In the genomic region with DNA sequence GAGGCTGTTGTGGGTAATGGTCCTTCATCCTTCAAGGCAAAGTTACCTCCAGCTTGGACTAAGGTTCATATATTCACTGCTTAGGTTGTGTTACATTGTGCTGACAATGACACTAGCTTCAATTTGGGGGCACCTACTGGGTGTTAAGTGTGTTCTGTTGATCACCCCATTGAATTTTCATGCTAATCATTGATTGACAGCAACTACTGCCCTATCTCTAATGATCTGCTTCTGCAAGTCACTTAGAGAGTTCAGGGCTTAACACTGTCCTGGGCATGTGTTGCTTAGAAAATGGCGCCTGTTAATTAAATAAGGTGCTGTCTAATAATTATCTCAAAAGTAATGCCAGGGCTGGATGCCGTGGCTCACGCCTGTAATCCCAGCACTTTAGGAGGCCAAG, we compare ENCODE assay signal across 10 cellular contexts. TPM values are rescaled to one million over a fixed set of nuclear protein-coding genes. Genes with fewer than 3 reads are reported as not detected.
DNase-seq lines count a peak whose midpoint lies in the region; ATAC-seq and TF ChIP-seq lines count a peak whose summit lies in the region.
"Had no signal": no experiment of that assay in that cellular context is flagged by ENCODE, and none has a peak within 500 bp of the region (broad histone marks: within the 10 kb centered on the region; RNA-seq: fewer than 3 reads in every experiment).

No MANE protein-coding gene starts in this region.

- H3K27ac Mint-ChIP-seq in chondrocyte (ENCODE audit: unreplicated experiment) (peak overlapping the region; percentile 57), mesothelial cell of epicardium (peak overlapping the region; percentile 85), T-cell (peak overlapping the region in 1 of 2 donors; percentile 39)

- CTCF ChIA-PET in SK-N-SH (lab: Yijun Ruan, JAX) (interaction anchor here (0.6 to 2.9 kb wide), 3 partner anchors 34 to 166 kb away, joined by 3 to 15 read pairs (median 3); no protein-coding TSS in a partner anchor), T-cell (lab: Charles Lee) (interaction anchor here in 1 of 2 donors (0.7 to 1.2 kb wide), 2 partner anchors 18 to 295 kb away, joined by 4 to 7 read pairs; a partner anchor contains a TSS)

- TF ChIP-seq CTCF in SK-N-SH (IDR thresholded peaks at IDR 0.05) (no peak), chondrocyte (IDR thresholded peaks at IDR 0.05) (no peak), mesothelial cell of epicardium (IDR thresholded peaks at IDR 0.05; ENCODE audit: unreplicated experiment) (no peak), transverse colon (IDR thresholded peaks at IDR 0.05) (no peak)

- H3K27ac ChIP-seq in SK-N-SH (ENCODE audit: low read depth in 2 of 2, low read length in 1 of 2) (no peak overlapping the region; a peak in 1 of 4 replicates), transverse colon (peak overlapping the region; percentile 89 to 95 (median 90))

- ATAC-seq in SK-N-SH treated with all-trans-retinoic acid at 6 μM for 48 hours (no peak), T-cell (replicated peaks in 1 of 4) (no peak), GM21528 (IDR thresholded peaks at IDR 0.05; ENCODE audit: low FRiP score, unreplicated experiment) (no peak)

- H3K4me2 ChIP-seq in SK-N-SH = peak overlapping the region; percentile 96

- no peaks in the 10 kb centered on the region for H3K9me3 Mint-ChIP-seq in chondrocyte (ENCODE audit: low read depth)
- no peaks in the 10 kb centered on the region for H3K9me3 Mint-ChIP-seq in mesothelial cell of epicardium
- no peaks in the 10 kb centered on the region for H3K9me3 Mint-ChIP-seq in T-cell

- H3K27me3 ChIP-seq in SK-N-SH (ENCODE audit: insufficient read depth) (no peaks in the 10 kb centered on the region), transverse colon (no peaks in the 10 kb centered on the region)

- H3K4me3 ChIP-seq in SK-N-SH (ENCODE audit: low read depth in 2 of 2, low read length in 1 of 2) (0 out of 4 replicates have a peak overlapping the region, but pooled peaks of 1 of the 2 experiments have one; percentile 100), transverse colon (peak overlapping the region in 2 of 4 donors; percentile 86 to 88)

- peaks cover 84% of the 10 kb centered on the region for H3K79me2 ChIP-seq in SK-N-SH (ENCODE audit: insufficient read depth)

- H3K36me3 Mint-ChIP-seq in chondrocyte (ENCODE audit: low read depth) (no peaks in the 10 kb centered on the region), mesothelial cell of epicardium (no peaks in the 10 kb centered on the region), T-cell (no peaks in the 10 kb centered on the region)

- peaks cover 22% of the 10 kb centered on the region for H3F3A ChIP-seq in SK-N-SH (replicated peaks; ENCODE audit: insufficient read depth)

- POLR2A ChIA-PET in SK-N-SH (lab: Yijun Ruan, JAX) = no interaction called here
- POLR2A ChIA-PET in T-cell (lab: Charles Lee) = interaction anchor here in 1 of 2 donors (0.5 to 1.1 kb wide), 3 partner anchors 71 to 321 kb away, joined by 3 to 10 read pairs (median 7); no protein-coding TSS in a partner anchor

- peaks cover 42% of the 10 kb centered on the region for H4K20me1 ChIP-seq in SK-N-SH (ENCODE audit: insufficient read depth)

- H3K4me1 Mint-ChIP-seq in chondrocyte (ENCODE audit: low read depth) (peaks cover 66% of the 10 kb centered on the region), mesothelial cell of epicardium (peaks cover 58% of the 10 kb centered on the region), T-cell (peaks cover 49 to 59% (median 50%) of the 10 kb centered on the region in 3 donors)

- H3K36me3 ChIP-seq in SK-N-SH (replicated peaks in 1 of 2; ENCODE audit: control insufficient read depth in 1 of 2, insufficient read depth in 2 of 2, low read length in 1 of 2) (peaks cover 0 to 7% of the 10 kb centered on the region in 2 experiments), transverse colon (no peaks in the 10 kb centered on the region)

- H3K27me3 Mint-ChIP-seq in chondrocyte (ENCODE audit: low read depth) (no peaks in the 10 kb centered on the region), mesothelial cell of epicardium (ENCODE audit: low read depth) (no peaks in the 10 kb centered on the region), T-cell (no peaks in the 10 kb centered on the region)

- peaks cover 20 to 55% of the 10 kb centered on the region in 2 experiments for H3K4me1 ChIP-seq in SK-N-SH (ENCODE audit: control insufficient read depth in 1 of 2, insufficient read depth in 2 of 2, low read depth in 1 of 2, low read length in 1 of 2)
- H3K4me1 ChIP-seq in transverse colon = peaks cover 22 to 71% (median 60%) of the 10 kb centered on the region in 4 donors

- DNase-seq in SK-N-SH (no peak), chondrocyte (ENCODE audit: low spot score) (no peak), mesothelial cell of epicardium (ENCODE audit: low spot score in 2 of 2, unreplicated experiment in 2 of 2) (no peak), transverse colon (no peak), T-cell (no peak)
- DNase-seq in effector CD4-positive, alpha-beta T cell = no peak
- DNase-seq: 8988T, Karpas-422 had no signal

- no peak for TF ChIP-seq EP300 in SK-N-SH (IDR thresholded peaks at IDR 0.05; ENCODE audit: borderline replicate concordance in 1 of 2, low read depth in 1 of 2, low read length in 1 of 2)
- no peak for TF ChIP-seq EP300 in transverse colon (IDR thresholded peaks at IDR 0.05; ENCODE audit: low read depth)

- no peak overlapping the region for H3K4me3 Mint-ChIP-seq in chondrocyte (ENCODE audit: unreplicated experiment)
- H3K4me3 Mint-ChIP-seq in mesothelial cell of epicardium = peak overlapping the region; percentile 92
- H3K4me3 Mint-ChIP-seq in T-cell = peak overlapping the region in 1 of 3 donors; percentile 86

- 100% methylated on average over 3 of the region's 3 CpGs for WGBS in SK-N-SH (ENCODE audit: low lambda C conversion rate)
- WGBS in transverse colon (ENCODE audit: low coverage in 1 of 2), 2 donors = 67 to 70% methylated on average over 3 of the region's 3 CpGs

- H3K9me3 ChIP-seq in SK-N-SH (no peaks in the 10 kb centered on the region), transverse colon (no peaks in the 10 kb centered on the region)

- TF ChIP-seq RAD21 in SK-N-SH (IDR thresholded peaks at IDR 0.05; ENCODE audit: low read length) = no peak

- H3K9me2 ChIP-seq in SK-N-SH = no peaks in the 10 kb centered on the region

- intact Hi-C loops in transverse colon (cut with DNase I; ENCODE audit: low total_unique reads) = loop anchor here (10.0 kb wide), 1 partner anchor 53 kb away; no protein-coding TSS in a partner anchor

- no peak for TF ChIP-seq POLR2A in transverse colon (IDR thresholded peaks at IDR 0.05)

- H2AFZ ChIP-seq in SK-N-SH (ENCODE audit: low read depth) = no peak overlapping the region

- H3K9ac ChIP-seq in SK-N-SH = no peak overlapping the region

- in situ Hi-C loops in transverse colon (cut with MboI; ENCODE audit: low pct_ligation_motif_present in 1 of 4, low pct_unique_long_range_greater_than_20kb in 1 of 4, low sequenced_read_pairs in 3 of 4) = loop anchor here in 1 of 4 donors (10.0 kb wide), 1 partner anchor 143 kb away; no protein-coding TSS in a partner anchor

TF ChIP-seq in SK-N-SH, 30 proteins besides CTCF, POLR2A, EP300 and RAD21 (continues in another document):
- TF ChIP-seq, protein P1, sequence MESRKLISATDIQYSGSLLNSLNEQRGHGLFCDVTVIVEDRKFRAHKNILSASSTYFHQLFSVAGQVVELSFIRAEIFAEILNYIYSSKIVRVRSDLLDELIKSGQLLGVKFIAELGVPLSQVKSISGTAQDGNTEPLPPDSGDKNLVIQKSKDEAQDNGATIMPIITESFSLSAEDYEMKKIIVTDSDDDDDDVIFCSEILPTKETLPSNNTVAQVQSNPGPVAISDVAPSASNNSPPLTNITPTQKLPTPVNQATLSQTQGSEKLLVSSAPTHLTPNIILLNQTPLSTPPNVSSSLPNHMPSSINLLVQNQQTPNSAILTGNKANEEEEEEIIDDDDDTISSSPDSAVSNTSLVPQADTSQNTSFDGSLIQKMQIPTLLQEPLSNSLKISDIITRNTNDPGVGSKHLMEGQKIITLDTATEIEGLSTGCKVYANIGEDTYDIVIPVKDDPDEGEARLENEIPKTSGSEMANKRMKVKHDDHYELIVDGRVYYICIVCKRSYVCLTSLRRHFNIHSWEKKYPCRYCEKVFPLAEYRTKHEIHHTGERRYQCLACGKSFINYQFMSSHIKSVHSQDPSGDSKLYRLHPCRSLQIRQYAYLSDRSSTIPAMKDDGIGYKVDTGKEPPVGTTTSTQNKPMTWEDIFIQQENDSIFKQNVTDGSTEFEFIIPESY (IDR thresholded peaks at IDR 0.05; ENCODE audit: borderline replicate concordance, low read depth) = no peak

TF ChIP-seq in SK-N-SH treated with all-trans-retinoic acid at 6 μM for 48 hours, 23 proteins besides CTCF, POLR2A, EP300 and RAD21:
- TF ChIP-seq CSDC2 (CRISPR knock-in tag; IDR thresholded peaks at IDR 0.05) (no peak), TOX (CRISPR knock-in tag; IDR thresholded peaks at IDR 0.05; ENCODE audit: borderline replicate concordance) (no peak), ARNTL (CRISPR knock-in tag; IDR thresholded peaks at IDR 0.05; ENCODE audit: borderline replicate concordance, low read depth) (no peak)
TF ChIP-seq in SK-N-SH treated with all-trans-retinoic acid at 6 μM for 48 hours: peak in this region for 0.

RNA-seq across cellular contexts. Expression of a gene that starts 3.4 kb away (rescaled TPM):
- 115 and 127 TPM in 2 replicates for polyA plus RNA-seq in SK-N-SH (2012; rRNA removed)
- polyA plus RNA-seq in SK-N-SH (2012; cell fraction: cytosol; rRNA removed) = 44.1 and 52.4 TPM in 2 replicates
- polyA plus RNA-seq in SK-N-SH (2012; cell fraction: nucleus; rRNA removed) = 397 and 536 TPM in 2 replicates
- total RNA-seq in chondrocyte (56.5 to 75.3 TPM (median 70.2 TPM) in 3 replicates), mesothelial cell of epicardium (173 to 190 TPM (median 177 TPM) in 3 replicates), transverse colon (100 to 1,000 TPM; 282 to 707 (median 563) TPM), T-cell (10 to 100 TPM; 37.0 to 79.7 (median 39.4) TPM)

Comparison
In these comparisons a context has a peak if more than half of its experiments do, and no peak if none do; other contexts are left out.
1. H3K27ac ChIP-seq: peak in transverse colon (4 of 4); none in SK-N-SH (0 of 2).